7 cellular contexts compared by ENCODE assay signal in the genomic region with DNA sequence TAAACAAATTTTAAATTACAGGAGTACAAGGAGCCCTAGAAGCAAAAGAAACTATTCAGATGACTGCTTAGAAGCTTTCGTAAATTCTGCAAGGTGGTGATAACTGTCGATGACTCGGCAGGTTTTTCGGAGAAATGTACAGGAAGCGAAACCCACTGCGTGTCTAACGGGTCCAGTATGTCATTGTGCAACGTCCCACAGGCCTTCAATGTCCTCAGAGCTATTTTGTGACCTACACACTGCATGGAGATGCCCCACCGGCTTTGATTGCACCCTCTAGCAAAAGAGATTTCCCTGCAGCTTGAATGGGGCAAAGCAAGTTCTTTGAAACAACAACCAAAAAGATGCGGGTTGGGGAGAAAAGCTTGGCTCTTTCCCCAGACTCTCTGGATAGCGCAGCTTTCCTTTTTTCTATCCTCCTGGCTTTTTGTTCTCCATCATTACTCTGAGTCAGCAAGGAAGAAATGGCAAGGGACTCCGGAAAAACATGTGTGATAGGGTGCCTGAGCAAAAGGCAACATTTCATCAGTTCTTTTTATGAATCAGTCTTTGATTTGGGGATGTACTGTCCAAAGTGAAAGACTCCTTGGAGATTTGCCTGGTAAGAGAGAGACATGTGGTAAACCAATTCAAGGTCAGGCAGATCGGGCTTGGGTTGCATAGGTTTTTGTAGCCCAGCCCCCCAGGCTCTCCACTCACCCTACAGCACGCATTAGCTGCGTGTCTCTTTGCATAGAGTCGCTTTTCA.
DNase-seq lines count a peak whose midpoint lies in the region; ATAC-seq and TF ChIP-seq lines count a peak whose summit lies in the region.

No MANE protein-coding gene starts in this region.

- H3K9ac ChIP-seq in Loucy (ENCODE audit: low read depth, low read length, poor library complexity, severe bottlenecking), result peak overlapping the region; percentile 65

- peak; percentile 61 for DNase-seq in GOT3 (lab: John Stamatoyannopoulos, UW)
- peak; percentile 51 for DNase-seq in lung (ENCODE audit: low spot score)
- no peak for DNase-seq in NCI-H446 treated with DMSO at 0.1 percent for 48 hours (lab: John Stamatoyannopoulos, UW)
- no peak for DNase-seq in D341Med (ENCODE audit: low spot score)

- H3K27me3 Mint-ChIP-seq in activated T-helper 17 cell treated with anti-CD3 and anti-CD28 coated beads, Interleukin-2, amount 50 U/mL, for 72 hours, result no peaks in the 10 kb centered on the region

- H3F3A ChIP-seq in Loucy (ENCODE audit: low read depth), result no peaks in the 10 kb centered on the region

- H3K27ac Mint-ChIP-seq in activated T-helper 17 cell treated with anti-CD3 and anti-CD28 coated beads, Interleukin-2, amount 50 U/mL, for 72 hours, result peak overlapping the region; percentile 77

- H4K20me1 ChIP-seq in Loucy (ENCODE audit: insufficient read depth, low read length, poor library complexity, severe bottlenecking), result no peaks in the 10 kb centered on the region

- H3K4me3 ChIP-seq in Loucy (ENCODE audit: low read length, poor library complexity, severe bottlenecking) (peak overlapping the region; percentile 66), lung (no peak overlapping the region)

- peaks cover 22% of the 10 kb centered on the region for H3K4me1 Mint-ChIP-seq in activated T-helper 17 cell treated with anti-CD3 and anti-CD28 coated beads, Interleukin-2, amount 50 U/mL, for 72 hours

- TF ChIP-seq CTCF in Loucy (conservative IDR thresholded peaks at IDR 0.05; ENCODE audit: low read length) (no peak), lung (IDR thresholded peaks at IDR 0.05; ENCODE audit: control extremely low read depth, extremely low read depth) (no peak)

- peak; percentile 44 for ATAC-seq in GM18508 (IDR thresholded peaks at IDR 0.05; ENCODE audit: insufficient read depth, unreplicated experiment)
- peak; percentile 66 for ATAC-seq in activated T-helper 17 cell treated with anti-CD3 and anti-CD28 coated beads, Interleukin-2, amount 50 U/mL, for 72 hours (replicated peaks)
- no peak for ATAC-seq in lung (ENCODE audit: insufficient read depth, low FRiP score)

- H3K4me1 ChIP-seq in Loucy (ENCODE audit: insufficient read depth, low read length, poor library complexity, severe bottlenecking) (peaks cover 44% of the 10 kb centered on the region), lung (ENCODE audit: control insufficient read depth in 2 of 2, insufficient read depth in 2 of 2, low read length in 2 of 2) (no peaks in the 10 kb centered on the region)

- H3K36me3 ChIP-seq in Loucy (ENCODE audit: insufficient read depth, low read length) (no peaks in the 10 kb centered on the region), lung (ENCODE audit: control insufficient read depth in 2 of 2, insufficient read depth in 2 of 2, low read length in 2 of 2) (no peaks in the 10 kb centered on the region)

- no peaks in the 10 kb centered on the region for H3K79me2 ChIP-seq in Loucy (ENCODE audit: insufficient read depth, low read length)

- peak overlapping the region in 1 of 2 donors; percentile 33 for H3K27ac ChIP-seq in lung (ENCODE audit: low read depth in 1 of 2, low read length in 1 of 2)

- no peaks in the 10 kb centered on the region for H3K9me3 ChIP-seq in Loucy (ENCODE audit: insufficient read depth, low read depth, low read length)
- peaks cover 0 to 2% of the 10 kb centered on the region in 2 donors for H3K9me3 ChIP-seq in lung (ENCODE audit: control insufficient read depth in 2 of 2, insufficient read depth in 1 of 2, low read length in 1 of 2)

- peak overlapping the region; percentile 69 for H3K4me2 ChIP-seq in Loucy (ENCODE audit: low read depth, low read length, poor library complexity, severe bottlenecking)

- 25 to 41% methylated on average over 16 of the region's 16 CpGs for WGBS in lung, 2 donors

- H3K9me2 ChIP-seq in Loucy (replicated peaks; ENCODE audit: low read depth, low read length), result no peaks in the 10 kb centered on the region

- peak overlapping the region; percentile 58 for H3K4me3 Mint-ChIP-seq in activated T-helper 17 cell treated with anti-CD3 and anti-CD28 coated beads, Interleukin-2, amount 50 U/mL, for 72 hours

- peaks cover 11% of the 10 kb centered on the region for H3K9me3 Mint-ChIP-seq in activated T-helper 17 cell treated with anti-CD3 and anti-CD28 coated beads, Interleukin-2, amount 50 U/mL, for 72 hours

- H3K36me3 Mint-ChIP-seq in activated T-helper 17 cell treated with anti-CD3 and anti-CD28 coated beads, Interleukin-2, amount 50 U/mL, for 72 hours (ENCODE audit: low read depth), result peaks cover 6% of the 10 kb centered on the region

- peak overlapping the region; percentile 20; the same call in 1 of the 2 replicates for H2AFZ ChIP-seq in Loucy (ENCODE audit: low read length)

- no peaks in the 10 kb centered on the region for H3K27me3 ChIP-seq in Loucy (ENCODE audit: insufficient read depth, low read length, poor library complexity, severe bottlenecking)
- no peaks in the 10 kb centered on the region for H3K27me3 ChIP-seq in lung (ENCODE audit: control insufficient read depth, insufficient read depth)

Comparison
In these comparisons a context has a peak if more than half of its experiments do, and no peak if none do; other contexts are left out.
1. DNase-seq: peak in GOT3 (single experiment) and lung (single experiment); none in NCI-H446 treated with DMSO at 0.1 percent for 48 hours (single experiment) and D341Med (single experiment).